Comparison of ENCODE assay signal across 23 cellular contexts in genomic region chr6:32212076-32212760, GRCh38.
DNase-seq lines count a peak whose midpoint lies in the region; FAIRE-seq and TF ChIP-seq lines count a peak whose summit lies in the region.
"Had no signal": no experiment of that assay in that cellular context is flagged by ENCODE, and none has a peak within 500 bp of the region (broad histone marks: within the 10 kb centered on the region; RNA-seq: fewer than 3 reads in every experiment).

No MANE protein-coding gene starts in this region.

- H3K36me3 ChIP-seq in SK-N-MC (ENCODE audit: insufficient read depth, low read length): no peaks in the 10 kb centered on the region
- H3K36me3 ChIP-seq: SJSA1 had no signal

- H3K9me3 ChIP-seq in SK-N-MC (ENCODE audit: low read depth, low read length): no peaks in the 10 kb centered on the region
- H3K9me3 ChIP-seq: body of pancreas, heart right ventricle, SJSA1, testis had no signal

- DNase-seq in SK-N-MC (ENCODE audit: low read depth, low spot score) (no peak), epithelial cell of esophagus (ENCODE audit: low read depth) (peak; percentile 41), urothelium cell line (ENCODE audit: low spot score) (no peak), SIG-M5 treated with dmso at 0.1 percent for 504 hours (lab: John Stamatoyannopoulos, UW; ENCODE audit: unreplicated experiment) (no peak)
- no peak for DNase-seq in stimulated activated CD4-positive, alpha-beta T cell treated with anti-CD3 and anti-CD28 coated beads, Interleukin-4, amount 100 ng/mL, for 24 hours
- DNase-seq: activated CD8-positive, alpha-beta T cell treated with anti-CD3 and anti-CD28 coated beads, Interleukin-2, amount 10 ng/mL, durations not matched to agents 7 days and 5 days; activated gamma-delta T cell treated with Interleukin-2 at 50 U/mL for 16 hours; body of pancreas; erythroblast; foreskin fibroblast; heart right ventricle; left cardiac atrium; mesenchymal stem cell; NCI-H1092 treated with DMSO at 0.1 percent for 48 hours; NCI-H2029; NCI-H69; stimulated activated naive B cell treated with anti-CD40 and anti-IgM and Interleukin-4, amounts not matched to agents 10 μg/mL and 1 μg/mL and 100 μg/mL, for 72 hours; T-helper 1 cell; testis had no signal

- TF ChIP-seq CTCF in epithelial cell of esophagus (IDR thresholded peaks at IDR 0.05; ENCODE audit: insufficient read depth, low read depth, low read length, missing control alignments): no peak

- peak; percentile 65 for FAIRE-seq in urothelium cell line (lab: Jason Lieb, UNC)
- FAIRE-seq: RCC 7860 had no signal

- H3K9ac ChIP-seq in SK-N-MC (ENCODE audit: insufficient read length): no peak overlapping the region

- H3K27ac ChIP-seq in SK-N-MC: 0 out of 2 replicates have a peak overlapping the region, but pooled peaks have one; percentile 19
- H3K27ac ChIP-seq: body of pancreas, C4-2B, heart right ventricle, SJSA1, testis had no signal

- H3K4me3 ChIP-seq in SK-N-MC (no peak overlapping the region), epithelial cell of esophagus (ENCODE audit: low read length) (no peak overlapping the region)
- H3K4me3 ChIP-seq: body of pancreas, heart right ventricle, SJSA1, smooth muscle cell, testis had no signal
